ENCODE assay signal across 17 cellular contexts in genomic region chr11:24872912-24873311, GRCh38.
DNase-seq lines count a peak whose midpoint lies in the region; ATAC-seq and TF ChIP-seq lines count a peak whose summit lies in the region.
"Had no signal": no experiment of that assay in that cellular context is flagged by ENCODE, and none has a peak within 500 bp of the region (broad histone marks: within the 10 kb centered on the region; RNA-seq: fewer than 3 reads in every experiment).

No MANE protein-coding gene starts in this region.

- H3K4me1 Mint-ChIP-seq in mesothelial cell of epicardium: peaks cover 20% of the 10 kb centered on the region
- H3K4me1 Mint-ChIP-seq: CD4-positive, alpha-beta memory T cell; GM23338; H9 had no signal

- H3K27ac Mint-ChIP-seq in mesothelial cell of epicardium: peak overlapping the region; percentile 25
- H3K27ac Mint-ChIP-seq: CD4-positive, alpha-beta memory T cell; GM23338; H9 had no signal

- POLR2A ChIA-PET in A673 (lab: Charles Lee; ENCODE audit: low non-redundant PET): no interaction called here

- no peaks in the 10 kb centered on the region for H3K36me3 Mint-ChIP-seq in mesothelial cell of epicardium
- H3K36me3 Mint-ChIP-seq: CD4-positive, alpha-beta memory T cell had no signal

- no peaks in the 10 kb centered on the region for H3K4me1 ChIP-seq in A673 (ENCODE audit: insufficient read depth, low read length, poor library complexity, severe bottlenecking)
- H3K4me1 ChIP-seq: A549 had no signal

- CTCF ChIA-PET in A673 (lab: Charles Lee): no interaction called here

- BruUV-seq in A673 (replicated peaks; lab: Mats Ljungman, UMichigan): no TSS peak

- no peak for ATAC-seq in GM19452 (IDR thresholded peaks at IDR 0.05; ENCODE audit: unreplicated experiment)
- ATAC-seq: A549, GM23338, HCT116 had no signal

- DNase-seq in A673 (ENCODE audit: low spot score) (peak; percentile 3), NCI-H69 (lab: John Stamatoyannopoulos, UW) (peak; percentile 79), SK-N-DZ (ENCODE audit: low spot score) (peak; percentile 58), mesothelial cell of epicardium (ENCODE audit: low spot score in 2 of 2, unreplicated experiment in 2 of 2) (no peak), SW480 (ENCODE audit: low spot score) (no peak)
- DNase-seq in activated CD8-positive, alpha-beta memory T cell treated with anti-CD3 and anti-CD28 coated beads, Interleukin-2, amount 50 U/mL, for 4 hours: no peak
- DNase-seq: 8988T; C1 segment of cervical spinal cord; CD4-positive, alpha-beta memory T cell; COR-L47; DMS153; DND-41; H9 had no signal

- H3K9me3 Mint-ChIP-seq in mesothelial cell of epicardium: peaks cover 8% of the 10 kb centered on the region

- H3K27ac ChIP-seq in A673 (ENCODE audit: low read depth, low read length, poor library complexity, severe bottlenecking): no peak overlapping the region
- H3K27ac ChIP-seq: A549 had no signal

- no peak overlapping the region for H3K4me3 ChIP-seq in A673 (ENCODE audit: low read depth, low read length, poor library complexity, severe bottlenecking)
- H3K4me3 ChIP-seq: A549, GM23338 had no signal

- intact Hi-C loops in A673 (cut with micrococcal nuclease; ENCODE audit: unreplicated experiment): no loop called here

- H3K4me3 Mint-ChIP-seq in mesothelial cell of epicardium: no peak overlapping the region
- H3K4me3 Mint-ChIP-seq: CD4-positive, alpha-beta memory T cell; GM23338; H9 had no signal

- H3K36me3 ChIP-seq in A673 (ENCODE audit: insufficient read depth, low read length, poor library complexity, severe bottlenecking): no peaks in the 10 kb centered on the region

- H3K27me3 ChIP-seq in A673 (replicated peaks; ENCODE audit: insufficient read depth, low read depth, low read length, poor library complexity): no peaks in the 10 kb centered on the region

- no peak for TF ChIP-seq CTCF in A673 (conservative IDR thresholded peaks at IDR 0.05; ENCODE audit: low read depth, low read length)
- no peak for TF ChIP-seq CTCF in mesothelial cell of epicardium (IDR thresholded peaks at IDR 0.05; ENCODE audit: unreplicated experiment)

- H3K9me3 ChIP-seq in A673 (ENCODE audit: low read depth, low read length, poor library complexity, severe bottlenecking): no peaks in the 10 kb centered on the region
- H3K9me3 ChIP-seq: A549 had no signal

- no peaks in the 10 kb centered on the region for H3K27me3 Mint-ChIP-seq in mesothelial cell of epicardium (ENCODE audit: low read depth)
- H3K27me3 Mint-ChIP-seq: CD4-positive, alpha-beta memory T cell had no signal

Comparison
In these comparisons a context has a peak if more than half of its experiments do, and no peak if none do; other contexts are left out.
1. DNase-seq: peak in A673 (single experiment), NCI-H69 (single experiment) and SK-N-DZ (single experiment); none in mesothelial cell of epicardium (0 of 2), activated CD8-positive, alpha-beta memory T cell treated with anti-CD3 and anti-CD28 coated beads, Interleukin-2, amount 50 U/mL, for 4 hours (single experiment) and SW480 (single experiment).